In the genomic region with DNA sequence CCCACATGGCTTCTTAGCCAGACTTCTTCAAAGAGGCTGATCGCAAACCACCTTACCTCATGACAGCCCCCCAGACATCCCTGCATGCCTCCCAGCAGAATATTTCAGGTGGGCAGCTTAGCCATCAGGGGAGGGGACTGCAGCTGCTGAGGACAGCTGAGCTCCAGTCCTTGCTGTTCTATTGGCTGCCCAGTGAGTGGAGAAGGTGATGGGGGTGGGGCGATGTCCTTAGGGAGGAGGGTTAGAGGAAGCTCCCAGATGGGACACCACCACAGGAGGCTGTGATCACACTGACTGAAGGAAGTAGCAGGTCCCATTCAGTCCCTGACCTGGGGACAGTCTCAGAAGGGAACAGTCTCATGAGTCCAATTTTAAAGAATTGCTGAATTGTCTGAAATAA, we compare ENCODE assay signal across 19 cellular contexts. TPM values are rescaled to one million over a fixed set of nuclear protein-coding genes. Genes with fewer than 3 reads are reported as not detected.
"Had no signal": no experiment of that assay in that cellular context is flagged by ENCODE, and none has a peak within 500 bp of the region (broad histone marks: within the 10 kb centered on the region; RNA-seq: fewer than 3 reads in every experiment).

No MANE protein-coding gene starts in this region.

- H3K4me1 ChIP-seq: tibial nerve had no signal

- DNase-seq: activated CD4-positive, alpha-beta memory T cell treated with anti-CD3 and anti-CD28 coated beads, Interleukin-2, amount 10 ng/mL, durations not matched to agents 7 days and 5 days; activated CD4-positive, alpha-beta T cell treated with anti-CD3 and anti-CD28 coated beads, Interleukin-2, amount 10 ng/mL, durations not matched to agents 24 days and 14 days; activated gamma-delta T cell; activated naive CD4-positive, alpha-beta T cell treated with anti-CD3 and anti-CD28 coated beads, Interleukin-2, amount 50 U/mL, for 16 hours; activated naive CD8-positive, alpha-beta T cell treated with anti-CD3 and anti-CD28 coated beads, Interleukin-2, amount 50 U/mL, for 24 hours; left colon; mucosa of descending colon; occipital lobe; right lobe of liver; stimulated activated CD4-positive, alpha-beta T cell treated with anti-CD3 and anti-CD28 coated beads, Interleukin-1b, Interleukin-23, amount 100 ng/mL, for 48 hours; stimulated activated naive CD8-positive, alpha-beta T cell treated with anti-CD3 and anti-CD28 coated beads, Interleukin-15, amount 100 ng/mL, for 72 hours had no signal

- H3K36me3 ChIP-seq: cardiac muscle cell, right lobe of liver, suprapubic skin, tibial nerve had no signal

- H3K4me3 ChIP-seq: cardiac muscle cell, mucosa of descending colon, right lobe of liver, skin epidermis, suprapubic skin, tibial nerve had no signal

- ATAC-seq: foreskin keratinocyte; left colon; mucosa of descending colon; right lobe of liver; stimulated activated effector memory CD8-positive, alpha-beta T cell treated with anti-CD3 and anti-CD28 coated beads, Interleukin-12 subunit alpha, Interleukin-12 subunit beta, amount 100 ng/mL, for 72 hours; stimulated activated naive CD8-positive, alpha-beta T cell treated with anti-CD3 and anti-CD28 coated beads, Interleukin-15, amount 100 ng/mL, for 72 hours had no signal

- H3K27me3 ChIP-seq: right lobe of liver, tibial nerve had no signal

- H3K27ac ChIP-seq: cardiac muscle cell, foreskin keratinocyte, right lobe of liver, suprapubic skin, tibial nerve had no signal

- H3K9me3 ChIP-seq: mucosa of descending colon, right lobe of liver, suprapubic skin, tibial nerve had no signal

RNA-seq across cellular contexts. Expression of gene GJA5, which starts 38.3 kb away (rescaled TPM):
- total RNA-seq: activated CD4-positive, alpha-beta memory T cell treated with anti-CD3 and anti-CD28 coated beads, Interleukin-2, amount 10 ng/mL, durations not matched to agents 7 days and 5 days; activated CD4-positive, alpha-beta T cell treated with anti-CD3 and anti-CD28 coated beads, Interleukin-2, amount 10 ng/mL, durations not matched to agents 24 days and 14 days; activated T-helper 1 cell treated with anti-CD3 and anti-CD28 coated beads, Interleukin-12 subunit alpha, Interleukin-12 subunit beta, Interleukin-2, Interleukin-4 antibody, amounts not matched to agents 30 ng/mL and 10 ng/mL and 1 ng/mL, durations not matched to agents 14 hours and 24 hours and 36 hours had no signal
- polyA plus RNA-seq: neural cell had no signal
